In genomic region chr5:154038241-154038603, GRCh38 we compare ENCODE assay signal across 8 cellular contexts. TPM values are rescaled to one million over a fixed set of nuclear protein-coding genes. Genes with fewer than 3 reads are reported as not detected.
A peak's percentile ranks its signal among the peaks of the same experiment; 100 is the strongest.
DNase-seq lines count a peak whose midpoint lies in the region; ATAC-seq and TF ChIP-seq lines count a peak whose summit lies in the region.

No MANE protein-coding gene starts in this region.

- peak overlapping the region; percentile 78 for H3K9ac ChIP-seq in OCI-LY3 (ENCODE audit: low read length)

- DNase-seq in AG10803 (ENCODE audit: low read depth) (no peak), kidney glomerular epithelial cell (lab: John Stamatoyannopoulos, UW) (peak; percentile 41), NCI-H187 treated with DMSO at 0.1 percent for 48 hours (lab: John Stamatoyannopoulos, UW) (no peak)
- peak; percentile 2 to 26 (median 19) for DNase-seq in stimulated activated CD4-positive, alpha-beta T cell treated with anti-CD3 and anti-CD28 coated beads, TNF-alpha, amount 100 ng/mL, for 24 hours (ENCODE audit: low read depth in 3 of 3)

- no peaks in the 10 kb centered on the region for H3K36me3 ChIP-seq in OCI-LY3 (replicated peaks; ENCODE audit: low read depth, low read length)

- peak overlapping the region; percentile 92 to 97 (median 97) for H3K27ac Mint-ChIP-seq in brain

- no peaks in the 10 kb centered on the region for H3K9me3 Mint-ChIP-seq in brain

- peaks cover 60% of the 10 kb centered on the region for H3K4me1 Mint-ChIP-seq in brain

- no peaks in the 10 kb centered on the region for H3K9me3 ChIP-seq in OCI-LY3 (ENCODE audit: insufficient read depth, low read length)

- H3K4me2 ChIP-seq in OCI-LY3 (ENCODE audit: low read length) = peak overlapping the region; percentile 89

- no peaks in the 10 kb centered on the region for H3K36me3 Mint-ChIP-seq in brain

- peak; percentile 21 for ATAC-seq in GM18520 (IDR thresholded peaks at IDR 0.05; ENCODE audit: unreplicated experiment)
- peak; percentile 49 for ATAC-seq in HG03039 (IDR thresholded peaks at IDR 0.05; ENCODE audit: unreplicated experiment)

- H3K27me3 Mint-ChIP-seq in brain = peaks cover 13% of the 10 kb centered on the region

- peak overlapping the region; percentile 75 for H3K27ac ChIP-seq in OCI-LY3 (ENCODE audit: low read length)

- TF ChIP-seq CTCF in AG10803 (conservative IDR thresholded peaks at IDR 0.05; ENCODE audit: low read length) (no peak), OCI-LY3 (IDR thresholded peaks at IDR 0.05; ENCODE audit: low read depth, low read length) (no peak), brain (conservative IDR thresholded peaks at IDR 0.05) (no peak)

- peak overlapping the region; percentile 93 to 100 (median 98) for H3K4me3 Mint-ChIP-seq in brain

- H3K27me3 ChIP-seq in OCI-LY3 (ENCODE audit: low read depth, low read length) = no peaks in the 10 kb centered on the region

- H3K79me2 ChIP-seq in OCI-LY3 (ENCODE audit: low read length) = peaks cover 25% of the 10 kb centered on the region

- H4K20me1 ChIP-seq in OCI-LY3 (ENCODE audit: insufficient read depth, low read length) = no peaks in the 10 kb centered on the region

- H3K4me3 ChIP-seq in AG10803 (ENCODE audit: low read length) (peak overlapping the region; percentile 94), OCI-LY3 (ENCODE audit: low read length) (peak overlapping the region; percentile 90)

- peak overlapping the region; percentile 48 for H2AFZ ChIP-seq in OCI-LY3 (ENCODE audit: low read depth, low read length)

- peaks cover 8% of the 10 kb centered on the region for H3K4me1 ChIP-seq in OCI-LY3 (ENCODE audit: low read length)

RNA-seq across cellular contexts. Expression of gene FAM114A2, which starts 0.5 kb away (rescaled TPM):
- polyA plus RNA-seq in brain (ENCODE audit: insufficient read depth, low read depth, low replicate concordance) = 8.0 TPM

RNA-seq across cellular contexts. Expression of gene MFAP3, which starts 0.5 kb away (rescaled TPM):
- 14.9 TPM for polyA plus RNA-seq in brain (ENCODE audit: insufficient read depth, low read depth, low replicate concordance)

Comparison
In these comparisons a context has a peak if more than half of its experiments do, and no peak if none do; other contexts are left out.
1. DNase-seq: peak in kidney glomerular epithelial cell (single experiment) and stimulated activated CD4-positive, alpha-beta T cell treated with anti-CD3 and anti-CD28 coated beads, TNF-alpha, amount 100 ng/mL, for 24 hours (3 of 3); none in AG10803 (single experiment) and NCI-H187 treated with DMSO at 0.1 percent for 48 hours (single experiment).